ENCODE assay signal across 23 cellular contexts in the genomic region with DNA sequence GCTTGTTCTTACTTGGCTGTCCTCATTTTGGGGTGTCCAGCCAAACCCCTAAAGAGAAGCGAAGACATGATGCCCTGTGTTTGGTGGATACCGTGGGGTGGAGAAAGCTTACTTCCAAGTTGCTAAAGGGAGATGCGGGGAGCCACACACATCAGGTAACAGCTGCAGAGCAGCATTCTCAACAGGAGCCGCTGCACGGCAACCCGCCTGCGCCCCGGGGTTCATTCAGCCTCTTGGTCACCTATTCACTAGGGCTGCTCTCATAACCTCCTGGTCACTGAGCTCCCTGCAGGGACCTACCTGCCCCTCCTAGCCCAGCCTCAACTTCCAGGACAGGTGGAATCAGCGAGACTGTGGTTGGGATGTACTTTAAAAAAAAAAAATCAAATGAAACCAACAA.
"Had no signal": no experiment of that assay in that cellular context is flagged by ENCODE, and none has a peak within 500 bp of the region (broad histone marks: within the 10 kb centered on the region; RNA-seq: fewer than 3 reads in every experiment).

No MANE protein-coding gene starts in this region.

- ATAC-seq: left colon had no signal

- H3K27ac Mint-ChIP-seq: activated B cell treated with CpG ODN at 0.5 μM for 24 hours; activated CD4-positive, alpha-beta T cell treated with anti-CD3 and anti-CD28 coated beads, Interleukin-2, amount 10 ng/mL, durations not matched to agents 24 days and 14 days; endodermal cell; neural progenitor cell had no signal

- H3K4me1 Mint-ChIP-seq: endodermal cell had no signal

- H3K4me1 ChIP-seq: colonic mucosa, neural progenitor cell, uterus had no signal

- H3K9me3 ChIP-seq: colonic mucosa, ovary, sigmoid colon, suprapubic skin, transverse colon, uterus had no signal

- H3K4me3 Mint-ChIP-seq: activated B cell treated with CpG ODN at 0.5 μM for 24 hours; activated CD4-positive, alpha-beta T cell treated with anti-CD3 and anti-CD28 coated beads, Interleukin-2, amount 10 ng/mL, durations not matched to agents 24 days and 14 days; brain; endodermal cell; neural progenitor cell had no signal

- H3K9me3 Mint-ChIP-seq: activated B cell treated with CpG ODN at 0.5 μM for 24 hours; activated CD4-positive, alpha-beta T cell treated with anti-CD3 and anti-CD28 coated beads, Interleukin-2, amount 10 ng/mL, durations not matched to agents 24 days and 14 days; brain; endodermal cell; neural progenitor cell had no signal

- H3K4me3 ChIP-seq: colonic mucosa, hepatocyte, neural progenitor cell, ovary, sigmoid colon, SK-N-MC, suprapubic skin, transverse colon, uterus had no signal

- H3K27me3 Mint-ChIP-seq: activated B cell treated with CpG ODN at 0.5 μM for 24 hours; activated CD4-positive, alpha-beta T cell treated with anti-CD3 and anti-CD28 coated beads, Interleukin-2, amount 10 ng/mL, durations not matched to agents 24 days and 14 days had no signal

- DNase-seq: activated B cell treated with CpG ODN at 0.5 μM for 24 hours; activated CD4-positive, alpha-beta T cell treated with anti-CD3 and anti-CD28 coated beads, Interleukin-2, amount 10 ng/mL, durations not matched to agents 24 days and 14 days; activated CD8-positive, alpha-beta memory T cell treated with anti-CD3 and anti-CD28 coated beads for 24 hours; activated CD8-positive, alpha-beta memory T cell treated with anti-CD3 and anti-CD28 coated beads, Interleukin-2, amount 50 U/mL, for 48 hours; activated naive CD4-positive, alpha-beta T cell; caudate nucleus; colonic mucosa; foreskin fibroblast; left colon; midbrain; ovary; sigmoid colon; stimulated activated naive CD4-positive, alpha-beta T cell treated with Interleukin-2 at 50 U/mL for 16 hours; T-helper 9 cell; transverse colon; uterus had no signal

- H3K27ac ChIP-seq: colonic mucosa, epithelial cell of prostate, hepatocyte, neural progenitor cell, sigmoid colon, SK-N-MC, suprapubic skin, transverse colon, uterus had no signal

- H3K36me3 ChIP-seq: neural progenitor cell, ovary, uterus had no signal

- H3K27me3 ChIP-seq: colonic mucosa, hepatocyte, neural progenitor cell, ovary, sigmoid colon, suprapubic skin, transverse colon, uterus had no signal
